In the genomic region with DNA sequence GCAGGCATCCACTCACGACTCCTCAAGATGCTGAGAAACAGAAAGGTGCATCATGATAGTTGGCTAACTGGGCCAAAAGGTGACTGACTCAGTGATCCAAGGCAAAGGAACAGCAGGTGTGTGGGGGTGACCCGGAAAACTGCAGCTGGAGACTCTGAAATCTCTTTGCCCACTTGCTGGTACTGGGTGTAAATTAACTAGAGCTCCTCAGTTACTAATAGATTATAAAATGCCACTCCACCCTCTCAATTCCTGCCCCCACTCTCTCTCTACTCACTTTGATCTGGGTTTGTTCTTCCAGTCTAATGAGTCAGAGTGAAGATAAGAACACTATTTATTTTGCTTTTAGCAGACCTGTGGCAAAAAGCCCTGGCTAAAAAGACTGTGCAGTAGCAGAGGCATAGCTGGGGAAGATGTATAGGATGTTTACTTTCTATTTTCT, we compare ENCODE assay signal across 11 cellular contexts. TPM values are rescaled to one million over a fixed set of nuclear protein-coding genes. Genes with fewer than 3 reads are reported as not detected.
A peak's percentile ranks its signal among the peaks of the same experiment; 100 is the strongest.
DNase-seq lines count a peak whose midpoint lies in the region; ATAC-seq and TF ChIP-seq lines count a peak whose summit lies in the region.
"Had no signal": no experiment of that assay in that cellular context is flagged by ENCODE, and none has a peak within 500 bp of the region (broad histone marks: within the 10 kb centered on the region; RNA-seq: fewer than 3 reads in every experiment).

No MANE protein-coding gene starts in this region.

- no peaks in the 10 kb centered on the region for H3K9me3 Mint-ChIP-seq in activated CD8-positive, alpha-beta T cell treated with anti-CD3 and anti-CD28 coated beads for 36 hours
- no peaks in the 10 kb centered on the region for H3K9me3 Mint-ChIP-seq in activated CD8-positive, alpha-beta T cell treated with anti-CD3 and anti-CD28 coated beads, Interleukin-2, amount 10 ng/mL, durations not matched to agents 7 days and 5 days (ENCODE audit: insufficient read depth)
- no peaks in the 10 kb centered on the region for H3K9me3 Mint-ChIP-seq in immature natural killer cell

- DNase-seq in activated CD8-positive, alpha-beta T cell treated with anti-CD3 and anti-CD28 coated beads for 36 hours: no peak
- DNase-seq in activated CD8-positive, alpha-beta T cell treated with anti-CD3 and anti-CD28 coated beads, Interleukin-2, amount 10 ng/mL, durations not matched to agents 7 days and 5 days: no peak
- DNase-seq in RWPE2 (ENCODE audit: low spot score): no peak
- DNase-seq in fibroblast of villous mesenchyme (ENCODE audit: low read depth): peak; percentile 54
- peak; percentile 28 for DNase-seq in retina
- no peak for DNase-seq in ovary
- no peak for DNase-seq in immature natural killer cell
- DNase-seq: activated gamma-delta T cell treated with Interleukin-2 at 50 U/mL for 16 hours had no signal

- no peaks in the 10 kb centered on the region for H3K36me3 Mint-ChIP-seq in activated CD8-positive, alpha-beta T cell treated with anti-CD3 and anti-CD28 coated beads for 36 hours (ENCODE audit: low read depth)
- no peaks in the 10 kb centered on the region for H3K36me3 Mint-ChIP-seq in activated CD8-positive, alpha-beta T cell treated with anti-CD3 and anti-CD28 coated beads, Interleukin-2, amount 10 ng/mL, durations not matched to agents 7 days and 5 days (ENCODE audit: low read depth)
- no peaks in the 10 kb centered on the region for H3K36me3 Mint-ChIP-seq in immature natural killer cell

- no peak for TF ChIP-seq POLR2A in ovary (IDR thresholded peaks at IDR 0.05)

- ATAC-seq in activated CD8-positive, alpha-beta T cell treated with anti-CD3 and anti-CD28 coated beads for 36 hours: peak; percentile 65
- ATAC-seq in activated CD8-positive, alpha-beta T cell treated with anti-CD3 and anti-CD28 coated beads, Interleukin-2, amount 10 ng/mL, durations not matched to agents 7 days and 5 days: no peak
- ATAC-seq in RWPE2 (ENCODE audit: low read depth): 0 out of 3 replicates have a peak, but pooled peaks have one; percentile 9
- no peak for ATAC-seq in GM21529 (IDR thresholded peaks at IDR 0.05; ENCODE audit: unreplicated experiment)

- CTCF ChIA-PET in activated CD8-positive, alpha-beta T cell treated with anti-CD3 and anti-CD28 coated beads for 36 hours (lab: Charles Lee): interaction anchor here (0.7 to 3.3 kb wide), 14 partner anchors 9 to 545 kb away, joined by 3 to 16 read pairs (median 4); no protein-coding TSS in a partner anchor
- CTCF ChIA-PET in activated CD8-positive, alpha-beta T cell treated with anti-CD3 and anti-CD28 coated beads, Interleukin-2, amount 10 ng/mL, durations not matched to agents 7 days and 5 days (lab: Charles Lee): interaction anchor here (0.9 to 4.6 kb wide), 17 partner anchors 7 to 448 kb away, joined by 3 to 27 read pairs (median 6); partner anchors contain the start of genes PIGC and SUCO

- POLR2A ChIA-PET in activated CD8-positive, alpha-beta T cell treated with anti-CD3 and anti-CD28 coated beads for 36 hours (lab: Charles Lee): interaction anchor here (1.3 to 2.1 kb wide), 2 partner anchors 8 to 10 kb away, joined by 3 to 4 read pairs; no protein-coding TSS in a partner anchor
- POLR2A ChIA-PET in activated CD8-positive, alpha-beta T cell treated with anti-CD3 and anti-CD28 coated beads, Interleukin-2, amount 10 ng/mL, durations not matched to agents 7 days and 5 days (lab: Charles Lee): no interaction called here

- H3K27ac ChIP-seq in RWPE2 (ENCODE audit: poor library complexity, severe bottlenecking): no peak overlapping the region
- H3K27ac ChIP-seq in ovary: no peak overlapping the region
- H3K27ac ChIP-seq: RWPE1 had no signal

- 33 to 42% (median 42%) methylated on average over 2 of the region's 2 CpGs for WGBS in ovary, 3 donors

- no peaks in the 10 kb centered on the region for H3K36me3 ChIP-seq in RWPE2 (ENCODE audit: low read depth)
- H3K36me3 ChIP-seq in ovary: no peaks in the 10 kb centered on the region

- peaks cover 22% of the 10 kb centered on the region for H3K4me1 Mint-ChIP-seq in activated CD8-positive, alpha-beta T cell treated with anti-CD3 and anti-CD28 coated beads for 36 hours (ENCODE audit: low read depth)
- peaks cover 24% of the 10 kb centered on the region for H3K4me1 Mint-ChIP-seq in activated CD8-positive, alpha-beta T cell treated with anti-CD3 and anti-CD28 coated beads, Interleukin-2, amount 10 ng/mL, durations not matched to agents 7 days and 5 days (ENCODE audit: low read depth)
- H3K4me1 Mint-ChIP-seq in immature natural killer cell: peaks cover 0 to 8% of the 10 kb centered on the region in 2 donors

- peaks cover 12% of the 10 kb centered on the region for H3K4me1 ChIP-seq in RWPE2 (ENCODE audit: insufficient read depth, poor library complexity, severe bottlenecking)
- no peaks in the 10 kb centered on the region for H3K4me1 ChIP-seq in ovary (ENCODE audit: insufficient read depth)

- H3K4me3 Mint-ChIP-seq in activated CD8-positive, alpha-beta T cell treated with anti-CD3 and anti-CD28 coated beads for 36 hours: no peak overlapping the region
- H3K4me3 Mint-ChIP-seq in activated CD8-positive, alpha-beta T cell treated with anti-CD3 and anti-CD28 coated beads, Interleukin-2, amount 10 ng/mL, durations not matched to agents 7 days and 5 days: no peak overlapping the region
- no peak overlapping the region for H3K4me3 Mint-ChIP-seq in immature natural killer cell

- no peaks in the 10 kb centered on the region for H3K27me3 ChIP-seq in RWPE2 (ENCODE audit: insufficient read depth, poor library complexity, severe bottlenecking)
- H3K27me3 ChIP-seq in ovary: no peaks in the 10 kb centered on the region

- H3K27me3 Mint-ChIP-seq in activated CD8-positive, alpha-beta T cell treated with anti-CD3 and anti-CD28 coated beads for 36 hours: no peaks in the 10 kb centered on the region
- H3K27me3 Mint-ChIP-seq in activated CD8-positive, alpha-beta T cell treated with anti-CD3 and anti-CD28 coated beads, Interleukin-2, amount 10 ng/mL, durations not matched to agents 7 days and 5 days (ENCODE audit: low read depth): no peaks in the 10 kb centered on the region
- H3K27me3 Mint-ChIP-seq in immature natural killer cell (ENCODE audit: low read depth in 3 of 3): peaks cover 0 to 4% (median 0%) of the 10 kb centered on the region in 3 donors

- no peak overlapping the region for H3K4me3 ChIP-seq in RWPE2 (ENCODE audit: severe bottlenecking)
- H3K4me3 ChIP-seq in fibroblast of villous mesenchyme (ENCODE audit: low read depth, low read length): no peak overlapping the region
- H3K4me3 ChIP-seq in ovary: no peak overlapping the region

- no peak for TF ChIP-seq CTCF in activated CD8-positive, alpha-beta T cell treated with anti-CD3 and anti-CD28 coated beads for 36 hours (IDR thresholded peaks at IDR 0.05)
- no peak for TF ChIP-seq CTCF in RWPE2 (IDR thresholded peaks at IDR 0.05; ENCODE audit: poor library complexity, severe bottlenecking)
- TF ChIP-seq CTCF in fibroblast of villous mesenchyme (IDR thresholded peaks at IDR 0.05; ENCODE audit: insufficient read depth, low read depth, low read length): no peak
- TF ChIP-seq CTCF in ovary (IDR thresholded peaks at IDR 0.05): no peak

- TF ChIP-seq EP300 in ovary (IDR thresholded peaks at IDR 0.05): no peak

- intact Hi-C loops in activated CD8-positive, alpha-beta T cell treated with anti-CD3 and anti-CD28 coated beads for 36 hours (cut with micrococcal nuclease): loop anchor here (5.0 kb wide), 1 partner anchor 266 kb away; no protein-coding TSS in a partner anchor
- intact Hi-C loops in ovary (cut with DNase I): loop anchor here in 1 of 4 donors (10.0 kb wide), 1 partner anchor 274 kb away; no protein-coding TSS in a partner anchor

- no peak overlapping the region for H3K27ac Mint-ChIP-seq in activated CD8-positive, alpha-beta T cell treated with anti-CD3 and anti-CD28 coated beads for 36 hours
- no peak overlapping the region for H3K27ac Mint-ChIP-seq in activated CD8-positive, alpha-beta T cell treated with anti-CD3 and anti-CD28 coated beads, Interleukin-2, amount 10 ng/mL, durations not matched to agents 7 days and 5 days
- no peak overlapping the region for H3K27ac Mint-ChIP-seq in immature natural killer cell

- no peaks in the 10 kb centered on the region for H3K9me3 ChIP-seq in RWPE2 (ENCODE audit: severe bottlenecking)
- no peaks in the 10 kb centered on the region for H3K9me3 ChIP-seq in ovary

RNA-seq across cellular contexts. Expression of gene PIGC, which starts 7.2 kb away (rescaled TPM):
- total RNA-seq in activated CD8-positive, alpha-beta T cell treated with anti-CD3 and anti-CD28 coated beads for 36 hours: 10 to 100 TPM; 17.8 to 19.5 TPM
- 10 to 100 TPM; 25.4 to 27.0 TPM for total RNA-seq in activated CD8-positive, alpha-beta T cell treated with anti-CD3 and anti-CD28 coated beads, Interleukin-2, amount 10 ng/mL, durations not matched to agents 7 days and 5 days
- total RNA-seq in fibroblast of villous mesenchyme (16.4 and 18.4 TPM in 2 replicates), ovary (10 to 100 TPM; 21.1 to 27.9 (median 24.8) TPM)
- polyA plus RNA-seq in ovary (10 to 100 TPM; 37.3 to 49.3 TPM), immature natural killer cell (10 to 100 TPM; 77.1 to 90.0 (median 83.4) TPM)

RNA-seq across cellular contexts. Expression of gene C1orf105, which starts 30.5 kb away (rescaled TPM):
- total RNA-seq in activated CD8-positive, alpha-beta T cell treated with anti-CD3 and anti-CD28 coated beads for 36 hours: not detected
- not detected for total RNA-seq in activated CD8-positive, alpha-beta T cell treated with anti-CD3 and anti-CD28 coated beads, Interleukin-2, amount 10 ng/mL, durations not matched to agents 7 days and 5 days
- total RNA-seq in fibroblast of villous mesenchyme (not detected in 2 replicates), ovary (not detected)
- polyA plus RNA-seq in ovary (not detected), immature natural killer cell (not detected)
- polyA plus RNA-seq: BJ had no signal

Comparison
In these comparisons a context has a peak if more than half of its experiments do, and no peak if none do; other contexts are left out.
1. ATAC-seq: peak in activated CD8-positive, alpha-beta T cell treated with anti-CD3 and anti-CD28 coated beads for 36 hours (single experiment) and RWPE2 (single experiment); none in activated CD8-positive, alpha-beta T cell treated with anti-CD3 and anti-CD28 coated beads, Interleukin-2, amount 10 ng/mL, durations not matched to agents 7 days and 5 days (single experiment) and GM21529 (single experiment).
2. DNase-seq: peak in fibroblast of villous mesenchyme (single experiment) and retina (single experiment); none in activated CD8-positive, alpha-beta T cell treated with anti-CD3 and anti-CD28 coated beads for 36 hours (single experiment), activated CD8-positive, alpha-beta T cell treated with anti-CD3 and anti-CD28 coated beads, Interleukin-2, amount 10 ng/mL, durations not matched to agents 7 days and 5 days (single experiment), RWPE2 (single experiment), ovary (0 of 5) and immature natural killer cell (0 of 3).